ENCODE assay signal across 17 cellular contexts in genomic region chr5:135694906-135695305, GRCh38.
DNase-seq lines count a peak whose midpoint lies in the region; ATAC-seq and TF ChIP-seq lines count a peak whose summit lies in the region.
"Had no signal": no experiment of that assay in that cellular context is flagged by ENCODE, and none has a peak within 500 bp of the region (broad histone marks: within the 10 kb centered on the region; RNA-seq: fewer than 3 reads in every experiment).

No MANE protein-coding gene starts in this region.

- H3K9me3 ChIP-seq in endodermal cell (ENCODE audit: control insufficient read depth, low read length) (no peaks in the 10 kb centered on the region), neuronal stem cell (replicated peaks in 1 of 2; ENCODE audit: control insufficient read depth in 2 of 2, insufficient read depth in 1 of 2, low read depth in 1 of 2, low read length in 2 of 2) (no peaks in the 10 kb centered on the region)
- H3K9me3 ChIP-seq: BE2C had no signal

- H3K4me1 ChIP-seq in endodermal cell (ENCODE audit: control insufficient read depth, insufficient read depth, low read length) = no peaks in the 10 kb centered on the region
- H3K4me1 ChIP-seq in neuronal stem cell (ENCODE audit: control insufficient read depth in 2 of 2, insufficient read depth in 1 of 2, low read depth in 1 of 2, low read length in 2 of 2) = peaks cover 0 to 3% of the 10 kb centered on the region in 2 donors
- H3K4me1 ChIP-seq: BE2C had no signal

- H2AFZ ChIP-seq in neuronal stem cell (ENCODE audit: low read length) = no peak overlapping the region

- no peak overlapping the region for H4K8ac ChIP-seq in neuronal stem cell (ENCODE audit: low read depth, low read length)

- DNase-seq in endodermal cell (peak; percentile 43), neuronal stem cell (ENCODE audit: low spot score) (no peak)
- DNase-seq in activated T-cell treated with anti-CD3 and anti-CD28 coated beads, Interleukin-2, amount 50 U/mL, for 24 hours = no peak
- no peak for DNase-seq in activated T-cell treated with anti-CD3 and anti-CD28 coated beads, Interleukin-2, amount 50 U/mL, for 48 hours
- DNase-seq: ACHN; BE2C; C1 segment of cervical spinal cord; CD4-positive, CD25-positive, alpha-beta regulatory T cell; CD8-positive, alpha-beta memory T cell; COR-L47; DMS79 treated with DMSO at 0.1 percent for 48 hours; GF-D8; H9 had no signal

- H3K36me3 Mint-ChIP-seq in brain (no peaks in the 10 kb centered on the region), endodermal cell (ENCODE audit: low read depth) (no peaks in the 10 kb centered on the region)
- no peaks in the 10 kb centered on the region for H3K36me3 Mint-ChIP-seq in activated T-cell treated with anti-CD3 and anti-CD28 coated beads, Interleukin-2, amount 50 U/mL, for 24 hours (ENCODE audit: low read depth)
- H3K36me3 Mint-ChIP-seq: CD4-positive, CD25-positive, alpha-beta regulatory T cell; CD8-positive, alpha-beta memory T cell; IgD-negative memory B cell had no signal

- H3K9ac ChIP-seq in endodermal cell (ENCODE audit: extremely low read depth, low read length, poor library complexity, severe bottlenecking) (no peak overlapping the region), neuronal stem cell (ENCODE audit: low read depth, low read length, poor library complexity) (no peak overlapping the region)

- H3K4me3 ChIP-seq in endodermal cell (ENCODE audit: low read length) (no peak overlapping the region), neuronal stem cell (ENCODE audit: low read length in 2 of 2) (no peak overlapping the region)

- no peak overlapping the region for H2BK120ac ChIP-seq in neuronal stem cell (ENCODE audit: low read depth, low read length)

- no peaks in the 10 kb centered on the region for H3K9me3 Mint-ChIP-seq in brain
- no peaks in the 10 kb centered on the region for H3K9me3 Mint-ChIP-seq in endodermal cell
- H3K9me3 Mint-ChIP-seq in activated T-cell treated with anti-CD3 and anti-CD28 coated beads, Interleukin-2, amount 50 U/mL, for 24 hours = no peaks in the 10 kb centered on the region
- H3K9me3 Mint-ChIP-seq: H9, IgD-negative memory B cell had no signal

- no peaks in the 10 kb centered on the region for H3K79me1 ChIP-seq in neuronal stem cell (ENCODE audit: low read depth, low read length)

- H3K27me3 Mint-ChIP-seq in brain (no peaks in the 10 kb centered on the region), endodermal cell (ENCODE audit: insufficient read depth) (peaks cover 6% of the 10 kb centered on the region)
- peaks cover 19% of the 10 kb centered on the region for H3K27me3 Mint-ChIP-seq in activated T-cell treated with anti-CD3 and anti-CD28 coated beads, Interleukin-2, amount 50 U/mL, for 24 hours

- H3K27ac ChIP-seq in endodermal cell (ENCODE audit: low read depth, low read length) (no peak overlapping the region), neuronal stem cell (replicated peaks; ENCODE audit: low read length) (no peak overlapping the region)

- H3K4me2 ChIP-seq in neuronal stem cell (ENCODE audit: insufficient read depth, low read length, poor library complexity, severe bottlenecking) = no peak overlapping the region

- H2BK5ac ChIP-seq in neuronal stem cell (ENCODE audit: low read length) = no peak overlapping the region

- no peaks in the 10 kb centered on the region for H3K36me3 ChIP-seq in endodermal cell (ENCODE audit: control insufficient read depth, insufficient read depth, low read length)
- H3K36me3 ChIP-seq in neuronal stem cell (replicated peaks in 1 of 2; ENCODE audit: control insufficient read depth in 2 of 2, insufficient read depth in 2 of 2, low read length in 2 of 2) = no peaks in the 10 kb centered on the region
- H3K36me3 ChIP-seq: BE2C had no signal

- H2AK5ac ChIP-seq in neuronal stem cell (ENCODE audit: low read depth, low read length) = no peak overlapping the region

- TF ChIP-seq CTCF in brain (conservative IDR thresholded peaks at IDR 0.05) = no peak
- TF ChIP-seq CTCF in endodermal cell (conservative IDR thresholded peaks at IDR 0.05) = no peak

- no peak overlapping the region for H3K4me3 Mint-ChIP-seq in brain
- no peak overlapping the region for H3K4me3 Mint-ChIP-seq in endodermal cell
- H3K4me3 Mint-ChIP-seq in activated T-cell treated with anti-CD3 and anti-CD28 coated beads, Interleukin-2, amount 50 U/mL, for 24 hours = no peak overlapping the region
- H3K4me3 Mint-ChIP-seq: CD4-positive, CD25-positive, alpha-beta regulatory T cell; CD8-positive, alpha-beta memory T cell; H9; IgD-negative memory B cell had no signal

- peak overlapping the region; percentile 56 for H3K18ac ChIP-seq in neuronal stem cell (ENCODE audit: low read length)

- ATAC-seq in HG02938 (IDR thresholded peaks at IDR 0.05; ENCODE audit: unreplicated experiment) = no peak
- ATAC-seq: HepG2 had no signal

- peak overlapping the region in 3 of 5 experiments; percentile 7 to 27 (median 17) for H3K27ac Mint-ChIP-seq in brain
- no peak overlapping the region for H3K27ac Mint-ChIP-seq in endodermal cell
- no peak overlapping the region for H3K27ac Mint-ChIP-seq in activated T-cell treated with anti-CD3 and anti-CD28 coated beads, Interleukin-2, amount 50 U/mL, for 24 hours
- H3K27ac Mint-ChIP-seq: CD4-positive, CD25-positive, alpha-beta regulatory T cell; CD8-positive, alpha-beta memory T cell; IgD-negative memory B cell had no signal

- no peak overlapping the region for H3K4ac ChIP-seq in neuronal stem cell (ENCODE audit: low read length)

- 82 to 91% methylated on average over 3 to 5 of the region's 5 CpGs for WGBS in endodermal cell (ENCODE audit: insufficient coverage in 1 of 2, insufficient read length in 1 of 2), 2 experiments
- no CpG with 5 or more reads among the region's 5 CpGs for WGBS in neuronal stem cell (ENCODE audit: extremely low coverage in 2 of 2, insufficient read length in 2 of 2, insufficient replicate concordance in 1 of 2), 2 donors

- no peak overlapping the region for H4K91ac ChIP-seq in neuronal stem cell (ENCODE audit: low read depth, low read length, poor library complexity)

- H3K14ac ChIP-seq in neuronal stem cell (ENCODE audit: low read length) = no peak overlapping the region

- no peak overlapping the region for H2BK15ac ChIP-seq in neuronal stem cell (ENCODE audit: low read length)

- no peaks in the 10 kb centered on the region for H3K27me3 ChIP-seq in endodermal cell (ENCODE audit: control insufficient read depth, insufficient read depth, low read length, poor library complexity, severe bottlenecking)
- no peaks in the 10 kb centered on the region for H3K27me3 ChIP-seq in neuronal stem cell (ENCODE audit: control insufficient read depth in 3 of 3, insufficient read depth in 3 of 3, low read depth in 1 of 3, low read length in 3 of 3)

- H3K4me1 Mint-ChIP-seq in brain (peaks cover 69% of the 10 kb centered on the region), endodermal cell (peaks cover 2% of the 10 kb centered on the region)
- H3K4me1 Mint-ChIP-seq in activated T-cell treated with anti-CD3 and anti-CD28 coated beads, Interleukin-2, amount 50 U/mL, for 24 hours (ENCODE audit: low read depth) = no peaks in the 10 kb centered on the region
- H3K4me1 Mint-ChIP-seq: CD4-positive, CD25-positive, alpha-beta regulatory T cell; CD8-positive, alpha-beta memory T cell; IgD-negative memory B cell had no signal

- no peak overlapping the region for H3K23ac ChIP-seq in neuronal stem cell (ENCODE audit: low read depth, low read length, poor library complexity)

- no peak overlapping the region for H2BK12ac ChIP-seq in neuronal stem cell (ENCODE audit: low read length)

Comparison
In these comparisons a context has a peak if more than half of its experiments do, and no peak if none do; other contexts are left out.
1. H3K27ac Mint-ChIP-seq: peak in brain (3 of 5); none in endodermal cell (single experiment) and activated T-cell treated with anti-CD3 and anti-CD28 coated beads, Interleukin-2, amount 50 U/mL, for 24 hours (single experiment).